In the genomic region with DNA sequence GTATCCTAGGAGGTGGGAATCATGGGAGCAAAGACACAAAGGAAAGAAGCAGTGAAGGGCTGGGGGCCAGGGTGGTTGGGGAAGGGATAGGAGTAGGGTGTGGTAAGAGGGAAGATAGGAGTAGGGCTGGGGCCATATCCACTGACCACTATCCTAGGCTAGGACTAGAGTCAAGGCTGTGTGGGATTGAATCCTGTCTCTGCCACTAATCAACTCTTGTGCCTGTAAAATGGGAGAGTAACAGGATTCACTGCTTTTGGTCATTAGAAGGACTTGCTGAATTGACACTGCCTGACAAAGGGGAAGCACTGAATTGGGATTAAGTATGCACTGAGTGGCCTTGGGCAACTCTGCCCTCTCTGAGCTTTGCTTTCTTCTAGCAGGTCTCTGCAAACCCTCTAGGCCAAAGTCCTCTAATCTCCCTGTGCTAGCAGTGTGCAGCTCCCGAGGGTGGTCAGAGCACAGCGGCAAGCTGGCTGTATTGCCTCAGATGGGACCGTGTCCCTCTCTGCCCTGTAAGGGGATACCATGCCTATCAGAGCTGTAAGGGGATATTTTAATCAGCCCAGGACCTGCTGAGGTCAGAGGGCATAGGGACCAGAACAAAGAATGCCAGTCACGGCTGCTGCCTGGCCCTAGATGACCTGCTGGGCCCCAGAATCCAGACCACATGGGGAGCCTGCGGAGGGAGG, we compare ENCODE assay signal across 15 cellular contexts. TPM values are rescaled to one million over a fixed set of nuclear protein-coding genes. Genes with fewer than 3 reads are reported as not detected.
"Had no signal": no experiment of that assay in that cellular context is flagged by ENCODE, and none has a peak within 500 bp of the region (broad histone marks: within the 10 kb centered on the region; RNA-seq: fewer than 3 reads in every experiment).

No MANE protein-coding gene starts in this region.

- ATAC-seq: T-helper 17 cell had no signal

- H3K4me3 ChIP-seq: hepatocyte, ovary, sigmoid colon, thyroid gland, vagina had no signal

- H3K27me3 Mint-ChIP-seq: activated naive CD8-positive, alpha-beta T cell treated with anti-CD3 and anti-CD28 coated beads for 36 hours had no signal

- H3K36me3 Mint-ChIP-seq: activated naive CD8-positive, alpha-beta T cell treated with anti-CD3 and anti-CD28 coated beads for 36 hours had no signal

- H3K4me2 ChIP-seq: hepatocyte had no signal

- H3K36me3 ChIP-seq: brain microvascular endothelial cell, ovary, sigmoid colon, thyroid gland, vagina had no signal

- H3K27ac ChIP-seq: brain microvascular endothelial cell, hepatocyte, ovary, thyroid gland, vagina had no signal

- DNase-seq: activated B cell treated with CpG ODN at 0.5 μM for 24 hours; activated CD4-positive, alpha-beta T cell treated with anti-CD3 and anti-CD28 coated beads, Interleukin-2, amount 10 ng/mL, durations not matched to agents 24 days and 14 days; activated naive CD8-positive, alpha-beta T cell treated with anti-CD3 and anti-CD28 coated beads for 36 hours; brain microvascular endothelial cell; erythroblast; nephron progenitor cell; ovary; sigmoid colon; stimulated activated CD4-positive, alpha-beta T cell treated with anti-CD3 and anti-CD28 coated beads, Interleukin-12 subunit alpha, Interleukin-12 subunit beta, amount 100 ng/mL, for 4 hours; stimulated activated CD4-positive, alpha-beta T cell treated with anti-CD3 and anti-CD28 coated beads, Interleukin-2, amount 100 ng/mL, for 24 hours; T-helper 17 cell had no signal

- H2AFZ ChIP-seq: hepatocyte had no signal

- H3K4me3 Mint-ChIP-seq: activated B cell treated with CpG ODN at 0.5 μM for 24 hours; activated CD4-positive, alpha-beta T cell treated with anti-CD3 and anti-CD28 coated beads, Interleukin-2, amount 10 ng/mL, durations not matched to agents 24 days and 14 days; activated naive CD8-positive, alpha-beta T cell treated with anti-CD3 and anti-CD28 coated beads for 36 hours; activated T-helper 1 cell treated with anti-CD3 and anti-CD28 coated beads, Interleukin-12 subunit alpha, Interleukin-12 subunit beta, Interleukin-2, Interleukin-4 antibody, amounts not matched to agents 30 ng/mL and 10 ng/mL and 1 ng/mL, durations not matched to agents 14 hours and 24 hours and 36 hours; T-helper 17 cell had no signal

- H3K9me3 ChIP-seq: ovary, sigmoid colon, thyroid gland, vagina had no signal

- H3K9me3 Mint-ChIP-seq: activated B cell treated with CpG ODN at 0.5 μM for 24 hours; activated CD4-positive, alpha-beta T cell treated with anti-CD3 and anti-CD28 coated beads, Interleukin-2, amount 10 ng/mL, durations not matched to agents 24 days and 14 days; activated naive CD8-positive, alpha-beta T cell treated with anti-CD3 and anti-CD28 coated beads for 36 hours; activated T-helper 1 cell treated with anti-CD3 and anti-CD28 coated beads, Interleukin-12 subunit alpha, Interleukin-12 subunit beta, Interleukin-2, Interleukin-4 antibody, amounts not matched to agents 30 ng/mL and 10 ng/mL and 1 ng/mL, durations not matched to agents 14 hours and 24 hours and 36 hours; nephron progenitor cell had no signal

- H3K27me3 ChIP-seq: brain microvascular endothelial cell, hepatocyte, ovary, sigmoid colon, thyroid gland, vagina had no signal

- H3K27ac Mint-ChIP-seq: activated B cell treated with CpG ODN at 0.5 μM for 24 hours; activated CD4-positive, alpha-beta T cell treated with anti-CD3 and anti-CD28 coated beads, Interleukin-2, amount 10 ng/mL, durations not matched to agents 24 days and 14 days; activated naive CD8-positive, alpha-beta T cell treated with anti-CD3 and anti-CD28 coated beads for 36 hours; activated T-helper 1 cell treated with anti-CD3 and anti-CD28 coated beads, Interleukin-12 subunit alpha, Interleukin-12 subunit beta, Interleukin-2, Interleukin-4 antibody, amounts not matched to agents 30 ng/mL and 10 ng/mL and 1 ng/mL, durations not matched to agents 14 hours and 24 hours and 36 hours; T-helper 17 cell had no signal

RNA-seq across cellular contexts. Expression of a gene that starts 12.4 kb away (rescaled TPM):
- total RNA-seq: activated CD4-positive, alpha-beta T cell treated with anti-CD3 and anti-CD28 coated beads, Interleukin-2, amount 10 ng/mL, durations not matched to agents 24 days and 14 days; activated T-helper 1 cell treated with anti-CD3 and anti-CD28 coated beads, Interleukin-12 subunit alpha, Interleukin-12 subunit beta, Interleukin-2, Interleukin-4 antibody, amounts not matched to agents 30 ng/mL and 10 ng/mL and 1 ng/mL, durations not matched to agents 14 hours and 24 hours and 36 hours; T-helper 17 cell had no signal
